13 cellular contexts compared by ENCODE assay signal in genomic region chr2:43524180-43524965, GRCh38.
A peak's percentile ranks its signal among the peaks of the same experiment; 100 is the strongest.
DNase-seq lines count a peak whose midpoint lies in the region; FAIRE-seq and TF ChIP-seq lines count a peak whose summit lies in the region.
"Had no signal": no experiment of that assay in that cellular context is flagged by ENCODE, and none has a peak within 500 bp of the region (broad histone marks: within the 10 kb centered on the region; RNA-seq: fewer than 3 reads in every experiment).

No MANE protein-coding gene starts in this region.

- H3K27me3 ChIP-seq in WERI-Rb-1 (ENCODE audit: insufficient read depth, low read depth, severe bottlenecking) = no peaks in the 10 kb centered on the region

- no peaks in the 10 kb centered on the region for H3K36me3 ChIP-seq in WERI-Rb-1

- H3K27ac ChIP-seq in WERI-Rb-1 = no peak overlapping the region

- peak; percentile 17 for TF ChIP-seq CTCF in WERI-Rb-1 (IDR thresholded peaks at IDR 0.05; ENCODE audit: low read depth, low read length)

- no peak overlapping the region for H3K4me3 ChIP-seq in WERI-Rb-1 (ENCODE audit: low read depth, low read length)
- H3K4me3 ChIP-seq: skin epidermis had no signal

- DNase-seq in DMS53 (lab: John Stamatoyannopoulos, UW) = peak; percentile 40
- DNase-seq in DMS53 treated with DMSO at 0.1 percent for 48 hours (lab: John Stamatoyannopoulos, UW; ENCODE audit: unreplicated experiment) = no peak
- DNase-seq in WERI-Rb-1 = no peak
- DNase-seq in iPS-NIHi11 (ENCODE audit: low spot score) = peak; percentile 24
- DNase-seq in urothelium cell line (ENCODE audit: low spot score) = peak; percentile 13
- no peak for DNase-seq in NCI-H1048 (lab: John Stamatoyannopoulos, UW)
- no peak for DNase-seq in NCI-H2081 treated with DMSO at 0.1 percent for 48 hours (lab: John Stamatoyannopoulos, UW)
- no peak for DNase-seq in amniotic stem cell (lab: John Stamatoyannopoulos, UW)
- DNase-seq: activated naive CD4-positive, alpha-beta T cell; hypothalamus; NCI-H1417 had no signal

- no peaks in the 10 kb centered on the region for H3K9me3 ChIP-seq in WERI-Rb-1 (ENCODE audit: severe bottlenecking)

- FAIRE-seq in urothelium cell line (lab: Jason Lieb, UNC) = no peak
- FAIRE-seq: A204.1 had no signal

Comparison
In these comparisons a context has a peak if more than half of its experiments do, and no peak if none do; other contexts are left out.
1. DNase-seq: peak in DMS53 (single experiment), iPS-NIHi11 (single experiment) and urothelium cell line (single experiment); none in DMS53 treated with DMSO at 0.1 percent for 48 hours (single experiment), WERI-Rb-1 (single experiment), NCI-H1048 (single experiment), NCI-H2081 treated with DMSO at 0.1 percent for 48 hours (single experiment) and amniotic stem cell (single experiment).